Comparison of ENCODE assay signal across 13 cellular contexts in the genomic region with DNA sequence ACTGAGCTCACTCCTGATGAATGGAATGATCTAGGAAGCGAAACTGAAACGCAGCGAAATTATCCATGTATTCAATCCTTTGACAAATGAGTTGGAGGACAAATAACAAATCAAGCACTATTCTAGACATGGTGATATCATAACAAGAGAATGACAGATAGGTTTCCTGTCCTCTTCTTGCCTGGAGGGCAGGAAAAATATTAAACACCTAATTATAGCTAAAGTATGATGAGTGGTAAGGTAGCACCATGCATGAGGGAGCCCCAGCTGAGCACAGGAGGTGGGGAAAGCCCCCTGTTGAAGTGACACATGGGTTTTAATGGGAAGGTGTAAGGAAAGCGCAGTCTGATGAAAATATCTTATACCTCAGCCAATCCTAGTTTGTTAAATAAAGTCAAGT.
DNase-seq lines count a peak whose midpoint lies in the region; ATAC-seq and TF ChIP-seq lines count a peak whose summit lies in the region.
"Had no signal": no experiment of that assay in that cellular context is flagged by ENCODE, and none has a peak within 500 bp of the region (broad histone marks: within the 10 kb centered on the region; RNA-seq: fewer than 3 reads in every experiment).

No MANE protein-coding gene starts in this region.

- H3K4me3 ChIP-seq in IMR-90 (ENCODE audit: insufficient read depth, low read depth, low read length) (no peak overlapping the region), epithelial cell of esophagus (ENCODE audit: low read length) (no peak overlapping the region)
- no peak overlapping the region for H3K4me3 ChIP-seq in CD8-positive, alpha-beta T cell (ENCODE audit: low read depth, low read length)
- H3K4me3 ChIP-seq: GM12878 had no signal

- peaks cover 4% of the 10 kb centered on the region for H3K9me3 Mint-ChIP-seq in CD8-positive, alpha-beta T cell
- H3K9me3 Mint-ChIP-seq: CD4-positive, alpha-beta T cell had no signal

- no peak overlapping the region for H2BK15ac ChIP-seq in IMR-90 (ENCODE audit: low read depth, low read length)

- no peak overlapping the region for H3K18ac ChIP-seq in IMR-90 (ENCODE audit: low read depth, low read length)

- ATAC-seq in IMR-90 (ENCODE audit: low read depth) (no peak), HG02588 (IDR thresholded peaks at IDR 0.05; ENCODE audit: unreplicated experiment) (no peak)
- ATAC-seq in CD8-positive, alpha-beta T cell, result no peak
- ATAC-seq: GM12878 had no signal

- no peaks in the 10 kb centered on the region for H3K9me3 ChIP-seq in IMR-90 (ENCODE audit: control insufficient read depth, insufficient read depth, low read length)
- peaks cover 3% of the 10 kb centered on the region for H3K9me3 ChIP-seq in CD8-positive, alpha-beta T cell (ENCODE audit: low read length)

- DNase-seq in EH (ENCODE audit: low read depth) (peak; percentile 12), IMR-90 (no peak), epithelial cell of esophagus (ENCODE audit: low read depth) (peak; percentile 23)
- no peak for DNase-seq in activated CD4-positive, alpha-beta T cell treated with anti-CD3 and anti-CD28 coated beads, Interleukin-2, amount 50 U/mL, for 1 hour
- DNase-seq in CD8-positive, alpha-beta T cell, result no peak
- DNase-seq: AML-193; CD4-positive, alpha-beta T cell; DMS79 treated with DMSO at 0.1 percent for 48 hours; EL; H9 had no signal

- no peaks in the 10 kb centered on the region for H3K36me3 ChIP-seq in IMR-90 (ENCODE audit: control insufficient read depth, insufficient read depth, low read length)
- no peaks in the 10 kb centered on the region for H3K36me3 ChIP-seq in CD8-positive, alpha-beta T cell (ENCODE audit: insufficient read depth, low read length)

- H4K91ac ChIP-seq in IMR-90 (ENCODE audit: insufficient read depth, low read depth, low read length), result no peak overlapping the region

- no peaks in the 10 kb centered on the region for H3K27me3 Mint-ChIP-seq in CD8-positive, alpha-beta T cell (ENCODE audit: low read depth)

- H3K4me1 Mint-ChIP-seq in CD8-positive, alpha-beta T cell (ENCODE audit: low read depth), result no peaks in the 10 kb centered on the region
- H3K4me1 Mint-ChIP-seq: H9 had no signal

- intact Hi-C loops in IMR-90 (cut with micrococcal nuclease), result no loop called here
- intact Hi-C loops in CD8-positive, alpha-beta T cell (cut with DNase I, micrococcal nuclease), result no loop called here

- TF ChIP-seq CTCF in IMR-90 (conservative IDR thresholded peaks at IDR 0.05; ENCODE audit: low read depth, low read length) (no peak), epithelial cell of esophagus (IDR thresholded peaks at IDR 0.05; ENCODE audit: insufficient read depth, low read depth, low read length, missing control alignments) (no peak)
- TF ChIP-seq CTCF in CD8-positive, alpha-beta T cell (IDR thresholded peaks at IDR 0.05), result no peak

- POLR2A ChIA-PET in IMR-90 (lab: Charles Lee; ENCODE audit: unreplicated experiment), result no interaction called here
- POLR2A ChIA-PET in CD8-positive, alpha-beta T cell (lab: Charles Lee), result no interaction called here

- no peak overlapping the region for H3K4ac ChIP-seq in IMR-90 (ENCODE audit: low read depth, low read length)

- no peaks in the 10 kb centered on the region for H3K79me1 ChIP-seq in IMR-90 (ENCODE audit: low read depth in 1 of 2, low read length in 2 of 2)

- TF ChIP-seq POLR2A in IMR-90 (IDR thresholded peaks at IDR 0.05; ENCODE audit: low read depth, low read length), result no peak

- H3K23ac ChIP-seq in IMR-90 (ENCODE audit: low read depth, low read length), result no peak overlapping the region

- dilution Hi-C loops in IMR-90 (cut with HindIII; ENCODE audit: low sequenced_read_pairs, unreplicated experiment), result no loop called here

- no peaks in the 10 kb centered on the region for H3K4me1 ChIP-seq in IMR-90 (ENCODE audit: control insufficient read depth, insufficient read depth, low read length)
- no peaks in the 10 kb centered on the region for H3K4me1 ChIP-seq in CD8-positive, alpha-beta T cell (ENCODE audit: insufficient read depth, low read length)

- no peaks in the 10 kb centered on the region for H4K20me1 ChIP-seq in IMR-90 (ENCODE audit: insufficient read depth, low read length)

- WGBS in IMR-90 (ENCODE audit: extremely low coverage in 2 of 2, insufficient read length in 1 of 2), 2 experiments, result no CpG with 5 or more reads among the region's 4 CpGs

- H3K27ac ChIP-seq in IMR-90 (ENCODE audit: insufficient read depth, low read length), result no peak overlapping the region
- H3K27ac ChIP-seq in CD8-positive, alpha-beta T cell (ENCODE audit: low read depth, low read length), result no peak overlapping the region
- H3K27ac ChIP-seq: C4-2B had no signal

- H2BK5ac ChIP-seq in IMR-90 (ENCODE audit: low read depth, low read length, poor library complexity, severe bottlenecking), result no peak overlapping the region

- no peak overlapping the region for H3K9ac ChIP-seq in IMR-90 (ENCODE audit: low read depth, low read length)

- no peak overlapping the region for H3K4me2 ChIP-seq in IMR-90 (ENCODE audit: low read depth, low read length)

- no peak overlapping the region for H2AK5ac ChIP-seq in IMR-90 (ENCODE audit: low read depth, low read length)

- no peak overlapping the region for H2AFZ ChIP-seq in IMR-90 (replicated peaks; ENCODE audit: low read length, poor library complexity)

- no peak overlapping the region for H2BK20ac ChIP-seq in IMR-90 (ENCODE audit: low read depth, low read length)

- TF ChIP-seq RAD21 in IMR-90 (IDR thresholded peaks at IDR 0.05; ENCODE audit: low read length), result no peak

- in situ Hi-C loops in IMR-90 (cut with MboI; ENCODE audit: low sequenced_read_pairs), result no loop called here

- H3K27ac Mint-ChIP-seq in CD8-positive, alpha-beta T cell, result no peak overlapping the region
- H3K27ac Mint-ChIP-seq: CD4-positive, alpha-beta T cell; H9 had no signal

- H3K27me3 ChIP-seq in IMR-90 (ENCODE audit: control insufficient read depth, insufficient read depth, low read length), result no peaks in the 10 kb centered on the region
- H3K27me3 ChIP-seq in CD8-positive, alpha-beta T cell (ENCODE audit: insufficient read depth, low read length), result no peaks in the 10 kb centered on the region

- CTCF ChIA-PET in IMR-90 (lab: Yijun Ruan, JAX), result no interaction called here
- CTCF ChIA-PET in CD8-positive, alpha-beta T cell (lab: Charles Lee), result no interaction called here

- H4K8ac ChIP-seq in IMR-90 (ENCODE audit: low read depth in 2 of 2, low read length in 2 of 2), result no peak overlapping the region

- no peak overlapping the region for H3K56ac ChIP-seq in IMR-90 (ENCODE audit: extremely low read depth, insufficient read depth, low read length)

- no peak overlapping the region for H3K4me3 Mint-ChIP-seq in CD8-positive, alpha-beta T cell
- H3K4me3 Mint-ChIP-seq: CD4-positive, alpha-beta T cell; H9 had no signal

- no peak overlapping the region for H4K5ac ChIP-seq in IMR-90 (ENCODE audit: low read depth, low read length)

- no peak overlapping the region for H2BK120ac ChIP-seq in IMR-90 (ENCODE audit: low read depth, low read length)

- H3K14ac ChIP-seq in IMR-90 (replicated peaks; ENCODE audit: low read depth, low read length), result 0 out of 2 replicates have a peak overlapping the region, but pooled peaks have one; percentile 51

- BruUV-seq in IMR-90 (replicated peaks; lab: Mats Ljungman, UMichigan), result no TSS peak

- no peaks in the 10 kb centered on the region for H3K36me3 Mint-ChIP-seq in CD8-positive, alpha-beta T cell

- H2AK9ac ChIP-seq in IMR-90 (replicated peaks; ENCODE audit: low read depth, low read length, poor library complexity), result no peak overlapping the region

- no peaks in the 10 kb centered on the region for H3K9me1 ChIP-seq in IMR-90 (ENCODE audit: insufficient read depth, low read length)

TF ChIP-seq in IMR-90, 13 proteins besides CTCF, POLR2A, EP300 and RAD21:
- TF ChIP-seq FOS (IDR thresholded peaks at IDR 0.05; ENCODE audit: low read depth, low read length), result no peak
- TF ChIP-seq, protein P1, sequence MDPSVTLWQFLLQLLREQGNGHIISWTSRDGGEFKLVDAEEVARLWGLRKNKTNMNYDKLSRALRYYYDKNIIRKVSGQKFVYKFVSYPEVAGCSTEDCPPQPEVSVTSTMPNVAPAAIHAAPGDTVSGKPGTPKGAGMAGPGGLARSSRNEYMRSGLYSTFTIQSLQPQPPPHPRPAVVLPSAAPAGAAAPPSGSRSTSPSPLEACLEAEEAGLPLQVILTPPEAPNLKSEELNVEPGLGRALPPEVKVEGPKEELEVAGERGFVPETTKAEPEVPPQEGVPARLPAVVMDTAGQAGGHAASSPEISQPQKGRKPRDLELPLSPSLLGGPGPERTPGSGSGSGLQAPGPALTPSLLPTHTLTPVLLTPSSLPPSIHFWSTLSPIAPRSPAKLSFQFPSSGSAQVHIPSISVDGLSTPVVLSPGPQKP (IDR thresholded peaks at IDR 0.05; ENCODE audit: borderline replicate concordance, low read depth, low read length), result no peak
- TF ChIP-seq, protein P2, sequence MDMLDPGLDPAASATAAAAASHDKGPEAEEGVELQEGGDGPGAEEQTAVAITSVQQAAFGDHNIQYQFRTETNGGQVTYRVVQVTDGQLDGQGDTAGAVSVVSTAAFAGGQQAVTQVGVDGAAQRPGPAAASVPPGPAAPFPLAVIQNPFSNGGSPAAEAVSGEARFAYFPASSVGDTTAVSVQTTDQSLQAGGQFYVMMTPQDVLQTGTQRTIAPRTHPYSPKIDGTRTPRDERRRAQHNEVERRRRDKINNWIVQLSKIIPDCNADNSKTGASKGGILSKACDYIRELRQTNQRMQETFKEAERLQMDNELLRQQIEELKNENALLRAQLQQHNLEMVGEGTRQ (IDR thresholded peaks at IDR 0.05; ENCODE audit: low read depth, low read length), result no peak
- TF ChIP-seq RCOR1 (IDR thresholded peaks at IDR 0.05; ENCODE audit: insufficient replicate concordance, low read length), result no peak

Comparison
In these comparisons a context has a peak if more than half of its experiments do, and no peak if none do; other contexts are left out.
1. DNase-seq: peak in EH (single experiment) and epithelial cell of esophagus (single experiment); none in IMR-90 (single experiment), activated CD4-positive, alpha-beta T cell treated with anti-CD3 and anti-CD28 coated beads, Interleukin-2, amount 50 U/mL, for 1 hour (single experiment) and CD8-positive, alpha-beta T cell (0 of 7).